In genomic region chr5:170333161-170333909, GRCh38 we compare ENCODE assay signal across 1 cellular context.
TF ChIP-seq lines count a peak whose summit lies in the region.

No MANE protein-coding gene starts in this region.

TF ChIP-seq in K562, 482 proteins besides CTCF, POLR2A, EP300 and RAD21:
- TF ChIP-seq GABPA (tag; conservative IDR thresholded peaks at IDR 0.05; ENCODE audit: low read depth): 0 out of 2 replicates have a peak, but pooled peaks have one; percentile 22
- TF ChIP-seq ELF4 (CRISPR knock-in tag; IDR thresholded peaks at IDR 0.05): no peak
- 0 out of 2 replicates have a peak, but pooled peaks have one; percentile 16 for TF ChIP-seq ZNF175 (CRISPR knock-in tag; IDR thresholded peaks at IDR 0.05; ENCODE audit: low read depth)
- TF ChIP-seq, protein P1, sequence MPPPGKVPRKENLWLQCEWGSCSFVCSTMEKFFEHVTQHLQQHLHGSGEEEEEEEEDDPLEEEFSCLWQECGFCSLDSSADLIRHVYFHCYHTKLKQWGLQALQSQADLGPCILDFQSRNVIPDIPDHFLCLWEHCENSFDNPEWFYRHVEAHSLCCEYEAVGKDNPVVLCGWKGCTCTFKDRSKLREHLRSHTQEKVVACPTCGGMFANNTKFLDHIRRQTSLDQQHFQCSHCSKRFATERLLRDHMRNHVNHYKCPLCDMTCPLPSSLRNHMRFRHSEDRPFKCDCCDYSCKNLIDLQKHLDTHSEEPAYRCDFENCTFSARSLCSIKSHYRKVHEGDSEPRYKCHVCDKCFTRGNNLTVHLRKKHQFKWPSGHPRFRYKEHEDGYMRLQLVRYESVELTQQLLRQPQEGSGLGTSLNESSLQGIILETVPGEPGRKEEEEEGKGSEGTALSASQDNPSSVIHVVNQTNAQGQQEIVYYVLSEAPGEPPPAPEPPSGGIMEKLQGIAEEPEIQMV (tag; conservative IDR thresholded peaks at IDR 0.05; ENCODE audit: low read depth): no peak
- TF ChIP-seq CTBP1 (IDR thresholded peaks at IDR 0.05; ENCODE audit: borderline replicate concordance): 0 out of 2 replicates have a peak, but pooled peaks have one; percentile 15
- no peak for TF ChIP-seq PATZ1 (CRISPR knock-in tag; IDR thresholded peaks at IDR 0.05; ENCODE audit: borderline replicate concordance)
- no peak; the same call in 1 of the 2 replicates for TF ChIP-seq ZNF589 (CRISPR knock-in tag; IDR thresholded peaks at IDR 0.05; ENCODE audit: low read depth)
- no peak for TF ChIP-seq POLR2AphosphoS5 (IDR thresholded peaks at IDR 0.05; ENCODE audit: control insufficient read depth, insufficient read depth, low read depth, low read length)
- no peak for TF ChIP-seq PCBP1 (IDR thresholded peaks at IDR 0.05; ENCODE audit: low read depth, low read length, poor library complexity, severe bottlenecking)
- TF ChIP-seq RBM22 (IDR thresholded peaks at IDR 0.05; ENCODE audit: low read depth, low read length, poor library complexity, severe bottlenecking): no peak
- peak; percentile 41; the same call in 1 of the 2 replicates for TF ChIP-seq EGR1 (conservative IDR thresholded peaks at IDR 0.05)
- no peak for TF ChIP-seq CEBPG (CRISPR knock-in tag; IDR thresholded peaks at IDR 0.05)
- no peak for TF ChIP-seq CEBPG (tag; conservative IDR thresholded peaks at IDR 0.05 in 1 of 2, IDR thresholded peaks at IDR 0.05 in 1 of 2)
- TF ChIP-seq MEF2D (tag; conservative IDR thresholded peaks at IDR 0.05; ENCODE audit: low read depth): no peak
- TF ChIP-seq RNF2 (IDR thresholded peaks at IDR 0.05): no peak
- no peak for TF ChIP-seq DLX4 (CRISPR knock-in tag; IDR thresholded peaks at IDR 0.05)
